18 cellular contexts compared by ENCODE assay signal in the genomic region with DNA sequence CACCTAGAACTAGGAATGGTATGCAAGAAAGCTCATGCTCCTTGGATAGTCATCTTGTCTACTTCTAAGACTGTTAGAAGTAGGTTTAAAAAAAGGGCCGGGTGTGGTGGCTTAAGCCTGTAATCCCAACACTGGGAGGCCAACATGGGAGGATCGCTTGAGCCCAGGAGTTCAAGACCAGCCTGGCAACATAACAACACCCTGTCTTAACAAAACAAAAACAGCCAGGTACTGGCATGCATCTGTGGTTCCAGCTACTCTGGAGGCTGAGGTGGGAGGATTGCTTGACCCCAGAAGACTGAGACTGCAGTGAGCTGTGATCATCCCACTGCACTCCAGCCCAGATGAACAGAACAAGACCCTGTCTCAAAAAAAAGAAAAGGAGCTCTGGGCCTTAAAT. TPM values are rescaled to one million over a fixed set of nuclear protein-coding genes. Genes with fewer than 3 reads are reported as not detected.
DNase-seq lines count a peak whose midpoint lies in the region; ATAC-seq and TF ChIP-seq lines count a peak whose summit lies in the region.
"Had no signal": no experiment of that assay in that cellular context is flagged by ENCODE, and none has a peak within 500 bp of the region (broad histone marks: within the 10 kb centered on the region; RNA-seq: fewer than 3 reads in every experiment).

No MANE protein-coding gene starts in this region.

- no peaks in the 10 kb centered on the region for H3K27me3 ChIP-seq in GM23338 (ENCODE audit: insufficient read depth)
- H3K27me3 ChIP-seq in Panc1 (ENCODE audit: control insufficient read depth, insufficient read depth, low read length), result no peaks in the 10 kb centered on the region
- H3K27me3 ChIP-seq in naive thymus-derived CD4-positive, alpha-beta T cell (ENCODE audit: control insufficient read depth in 2 of 2, insufficient read depth in 2 of 2, low read length in 2 of 2), result no peaks in the 10 kb centered on the region
- H3K27me3 ChIP-seq: MG63, SJCRH30 had no signal

- no peak overlapping the region for H3K4me2 ChIP-seq in GM23338

- peaks cover 10% of the 10 kb centered on the region for H3K4me1 Mint-ChIP-seq in activated naive CD4-positive, alpha-beta T cell treated with anti-CD3 and anti-CD28 coated beads, Interleukin-2, amount 10 ng/mL, durations not matched to agents 7 days and 5 days
- H3K4me1 Mint-ChIP-seq in GM23338 (peaks cover 9% of the 10 kb centered on the region; the same call in 2 of the 3 replicates), CD14-positive monocyte (peaks cover 25% of the 10 kb centered on the region)
- peaks cover 8 to 23% (median 12%) of the 10 kb centered on the region in 7 donors for H3K4me1 Mint-ChIP-seq in naive thymus-derived CD4-positive, alpha-beta T cell

- in situ Hi-C loops in Panc1 (cut with HindIII; ENCODE audit: low pct_unique_long_range_greater_than_20kb, low sequenced_read_pairs), result no loop called here

- no peak overlapping the region for H3K27ac ChIP-seq in GM23338 (ENCODE audit: low read depth)
- H3K27ac ChIP-seq in Panc1 (ENCODE audit: low read length), result no peak overlapping the region
- no peak overlapping the region for H3K27ac ChIP-seq in naive thymus-derived CD4-positive, alpha-beta T cell (ENCODE audit: low read depth, low read length)
- H3K27ac ChIP-seq: SJCRH30 had no signal

- H2AFZ ChIP-seq in GM23338, result no peak overlapping the region

- peaks cover 4 to 19% of the 10 kb centered on the region in 2 donors for H3K36me3 Mint-ChIP-seq in activated naive CD4-positive, alpha-beta T cell treated with anti-CD3 and anti-CD28 coated beads, Interleukin-2, amount 50 U/mL, for 72 hours
- H3K36me3 Mint-ChIP-seq in activated naive CD4-positive, alpha-beta T cell treated with anti-CD3 and anti-CD28 coated beads, Interleukin-2, amount 10 ng/mL, durations not matched to agents 7 days and 5 days, result peaks cover 32% of the 10 kb centered on the region
- H3K36me3 Mint-ChIP-seq in GM23338 (ENCODE audit: low read depth) (peaks cover 30% of the 10 kb centered on the region; the same call in 2 of the 3 replicates), CD14-positive monocyte (peaks cover 39 to 50% of the 10 kb centered on the region in 2 donors)
- H3K36me3 Mint-ChIP-seq in naive thymus-derived CD4-positive, alpha-beta T cell, result peaks cover 0 to 37% (median 17%) of the 10 kb centered on the region in 5 donors

- H3K4me1 ChIP-seq in GM23338 (ENCODE audit: insufficient read depth) (peaks cover 4% of the 10 kb centered on the region; the same call in 1 of the 2 replicates), Panc1 (ENCODE audit: control insufficient read depth, insufficient read depth, low read length) (no peaks in the 10 kb centered on the region)
- peaks cover 0 to 4% of the 10 kb centered on the region in 2 donors for H3K4me1 ChIP-seq in naive thymus-derived CD4-positive, alpha-beta T cell (ENCODE audit: control insufficient read depth in 2 of 2, insufficient read depth in 2 of 2, low read length in 2 of 2)
- H3K4me1 ChIP-seq: SJCRH30 had no signal

- no peaks in the 10 kb centered on the region for H3K27me3 Mint-ChIP-seq in activated naive CD4-positive, alpha-beta T cell treated with anti-CD3 and anti-CD28 coated beads, Interleukin-2, amount 10 ng/mL, durations not matched to agents 7 days and 5 days
- H3K27me3 Mint-ChIP-seq in GM23338 (ENCODE audit: insufficient read depth, low read depth, poor library complexity) (peaks cover 5% of the 10 kb centered on the region), CD14-positive monocyte (ENCODE audit: low read depth in 3 of 3) (no peaks in the 10 kb centered on the region)
- H3K27me3 Mint-ChIP-seq in naive thymus-derived CD4-positive, alpha-beta T cell, result no peaks in the 10 kb centered on the region
- H3K27me3 Mint-ChIP-seq: CD4-positive, alpha-beta T cell had no signal

- no peaks in the 10 kb centered on the region for H3K9me2 ChIP-seq in GM23338 (ENCODE audit: insufficient read depth)

- no peak for ATAC-seq in activated naive CD4-positive, alpha-beta T cell treated with anti-CD3 and anti-CD28 coated beads, Interleukin-2, amount 50 U/mL, for 72 hours
- no peak; the same call in 2 of the 3 replicates for ATAC-seq in GM23338
- peak; percentile 51; the same call in 1 of the 2 replicates for ATAC-seq in Panc1
- no peak for ATAC-seq in naive thymus-derived CD4-positive, alpha-beta T cell
- no peak for ATAC-seq in GM21515 (IDR thresholded peaks at IDR 0.05; ENCODE audit: unreplicated experiment)

- no peaks in the 10 kb centered on the region for H3F3A ChIP-seq in GM23338 (replicated peaks; ENCODE audit: low read depth)

- intact Hi-C loops in Panc1 (cut with micrococcal nuclease; ENCODE audit: unreplicated experiment), result no loop called here
- intact Hi-C loops in naive thymus-derived CD4-positive, alpha-beta T cell (cut with micrococcal nuclease), result no loop called here
- intact Hi-C loops in CD14-positive monocyte (cut with micrococcal nuclease), result no loop called here

- H3K36me3 ChIP-seq in GM23338 (ENCODE audit: insufficient read depth) (peaks cover 9% of the 10 kb centered on the region), Panc1 (ENCODE audit: control insufficient read depth, insufficient read depth, low read length) (peaks cover 21% of the 10 kb centered on the region)
- H3K36me3 ChIP-seq in naive thymus-derived CD4-positive, alpha-beta T cell (ENCODE audit: control insufficient read depth in 2 of 3, insufficient read depth in 3 of 3, low read length in 3 of 3), result peaks cover 0 to 32% (median 5%) of the 10 kb centered on the region in 3 experiments

- H3K27ac Mint-ChIP-seq in activated naive CD4-positive, alpha-beta T cell treated with anti-CD3 and anti-CD28 coated beads, Interleukin-2, amount 50 U/mL, for 72 hours, result peak overlapping the region; percentile 37 to 77
- H3K27ac Mint-ChIP-seq in activated naive CD4-positive, alpha-beta T cell treated with anti-CD3 and anti-CD28 coated beads, Interleukin-2, amount 10 ng/mL, durations not matched to agents 7 days and 5 days, result no peak overlapping the region
- peak overlapping the region; percentile 35; the same call in 1 of the 2 replicates for H3K27ac Mint-ChIP-seq in GM23338
- H3K27ac Mint-ChIP-seq in naive thymus-derived CD4-positive, alpha-beta T cell, result peak overlapping the region in 5 of 9 donors; percentile 4 to 66 (median 20)
- peak overlapping the region in 1 of 7 donors; percentile 25 for H3K27ac Mint-ChIP-seq in CD14-positive monocyte

- POLR2A ChIA-PET in Panc1 (lab: Charles Lee), result interaction anchor here (0.6 kb wide), 1 partner anchor 27 kb away, joined by 4 read pairs; no protein-coding TSS in a partner anchor
- POLR2A ChIA-PET in naive thymus-derived CD4-positive, alpha-beta T cell (lab: Charles Lee), result no interaction called here

- no peak for TF ChIP-seq CTCF in GM23338 (conservative IDR thresholded peaks at IDR 0.05; ENCODE audit: low read depth in 2 of 2)
- TF ChIP-seq CTCF in Panc1 (IDR thresholded peaks at IDR 0.05), result no peak
- no peak for TF ChIP-seq CTCF in CD14-positive monocyte (IDR thresholded peaks at IDR 0.05)

- no TSS peak for BruUV-seq in Panc1 (replicated peaks; lab: Mats Ljungman, UMichigan)

- no peaks in the 10 kb centered on the region for H3K79me2 ChIP-seq in GM23338 (replicated peaks; ENCODE audit: insufficient read depth)

- peaks cover 14% of the 10 kb centered on the region for H4K20me1 ChIP-seq in GM23338 (replicated peaks; ENCODE audit: insufficient read depth)

- no peak for DNase-seq in activated naive CD4-positive, alpha-beta T cell treated with anti-CD3 and anti-CD28 coated beads, Interleukin-2, amount 50 U/mL, for 72 hours (ENCODE audit: low spot score in 2 of 2)
- no peak for DNase-seq in activated naive CD4-positive, alpha-beta T cell treated with anti-CD3 and anti-CD28 coated beads, Interleukin-2, amount 10 ng/mL, durations not matched to agents 7 days and 5 days
- DNase-seq in GM23338 (ENCODE audit: low spot score) (no peak), Panc1 (ENCODE audit: low read depth, low spot score) (no peak), CD14-positive monocyte (ENCODE audit: low spot score) (no peak), NOMO-1 treated with DMSO at 0.1 percent for 48 hours (lab: John Stamatoyannopoulos, UW; ENCODE audit: unreplicated experiment) (no peak)
- DNase-seq in naive thymus-derived CD4-positive, alpha-beta T cell, result no peak
- DNase-seq: CD4-positive, alpha-beta T cell; H7; Karpas-422; MG63; NCI-H1092; NCI-H1694; NCI-H2107; NCI-H526 treated with DMSO at 0.1 percent for 48 hours; NK-92 treated with Interleukin-12 subunit alpha and Interleukin-12 subunit beta, amount 100 ng/mL, for 24 hours; SJCRH30 had no signal

- CTCF ChIA-PET in activated naive CD4-positive, alpha-beta T cell treated with anti-CD3 and anti-CD28 coated beads, Interleukin-2, amount 10 ng/mL, durations not matched to agents 7 days and 5 days (lab: Charles Lee), result interaction anchor here (1.9 kb wide), 1 partner anchor 8 kb away, joined by 5 read pairs; no protein-coding TSS in a partner anchor
- CTCF ChIA-PET in Panc1 (lab: Charles Lee), result no interaction called here
- CTCF ChIA-PET in naive thymus-derived CD4-positive, alpha-beta T cell (lab: Charles Lee), result interaction anchor here (0.8 kb wide), 1 partner anchor 8 kb away, joined by 3 read pairs; no protein-coding TSS in a partner anchor

- H3K4me3 ChIP-seq in GM23338 (no peak overlapping the region), Panc1 (ENCODE audit: low read depth in 2 of 2, low read length in 2 of 2) (no peak overlapping the region)
- H3K4me3 ChIP-seq in naive thymus-derived CD4-positive, alpha-beta T cell (ENCODE audit: low read length), result no peak overlapping the region
- H3K4me3 ChIP-seq: MG63, SJCRH30 had no signal

- H3K9me3 Mint-ChIP-seq in activated naive CD4-positive, alpha-beta T cell treated with anti-CD3 and anti-CD28 coated beads, Interleukin-2, amount 50 U/mL, for 72 hours, result no peaks in the 10 kb centered on the region
- H3K9me3 Mint-ChIP-seq in activated naive CD4-positive, alpha-beta T cell treated with anti-CD3 and anti-CD28 coated beads, Interleukin-2, amount 10 ng/mL, durations not matched to agents 7 days and 5 days, result no peaks in the 10 kb centered on the region
- H3K9me3 Mint-ChIP-seq in GM23338 (no peaks in the 10 kb centered on the region; the same call in 2 of the 3 replicates), CD14-positive monocyte (no peaks in the 10 kb centered on the region)
- H3K9me3 Mint-ChIP-seq in naive thymus-derived CD4-positive, alpha-beta T cell, result no peaks in the 10 kb centered on the region
- H3K9me3 Mint-ChIP-seq: CD4-positive, alpha-beta T cell had no signal

- no peaks in the 10 kb centered on the region for H3K9me3 ChIP-seq in Panc1 (ENCODE audit: control insufficient read depth, insufficient read depth, low read depth, low read length)
- H3K9me3 ChIP-seq in naive thymus-derived CD4-positive, alpha-beta T cell (ENCODE audit: control insufficient read depth in 2 of 3, low read length in 3 of 3), result no peaks in the 10 kb centered on the region
- H3K9me3 ChIP-seq: MG63, SJCRH30 had no signal

- no peak overlapping the region for H3K4me3 Mint-ChIP-seq in activated naive CD4-positive, alpha-beta T cell treated with anti-CD3 and anti-CD28 coated beads, Interleukin-2, amount 10 ng/mL, durations not matched to agents 7 days and 5 days
- H3K4me3 Mint-ChIP-seq in GM23338 (no peak overlapping the region), CD14-positive monocyte (no peak overlapping the region)
- H3K4me3 Mint-ChIP-seq in naive thymus-derived CD4-positive, alpha-beta T cell, result no peak overlapping the region
- H3K4me3 Mint-ChIP-seq: CD4-positive, alpha-beta T cell had no signal

RNA-seq across cellular contexts. Expression of a gene that starts 19.9 kb away (rescaled TPM):
- total RNA-seq in activated naive CD4-positive, alpha-beta T cell treated with anti-CD3 and anti-CD28 coated beads, Interleukin-2, amount 50 U/mL, for 72 hours, result 10 to 100 TPM; 15.7 to 17.9 TPM
- 31.1 and 34.6 TPM in 2 replicates for total RNA-seq in GM23338 (2014; rRNA removed; shearing (Covaris generic))
- polyA plus RNA-seq in GM23338 (2016; fragmentation: Nextera tagmentation; extraction: Ambion mirVana) (39.4 and 43.7 TPM in 2 replicates), CD14-positive monocyte (10 to 100 TPM; 10.8 to 14.0 TPM)
- total RNA-seq in Panc1 (2021; ENCODE audit: unreplicated experiment), result 37.7 TPM
- 35.0 TPM for polyA plus RNA-seq in Panc1 (2012; ENCODE audit: insufficient read length)
- 10 to 100 TPM; 11.0 to 31.0 (median 12.8) TPM for total RNA-seq in naive thymus-derived CD4-positive, alpha-beta T cell
- 10 to 100 TPM; 19.2 to 22.5 TPM for polyA plus RNA-seq in naive thymus-derived CD4-positive, alpha-beta T cell
